1 cellular context compared by ENCODE assay signal in genomic region chr18:6775702-6776101, GRCh38.
TF ChIP-seq lines count a peak whose summit lies in the region.

No MANE protein-coding gene starts in this region.

TF ChIP-seq in GM23338, 12 proteins besides CTCF, POLR2A, EP300 and RAD21 (continued from another document):
- TF ChIP-seq REST (IDR thresholded peaks at IDR 0.05; ENCODE audit: unreplicated experiment) (no peak), ZNF331 (CRISPR knock-in tag; IDR thresholded peaks at IDR 0.05; ENCODE audit: low read depth) (no peak), POLR2AphosphoS5 (IDR thresholded peaks at IDR 0.05; ENCODE audit: low read depth) (no peak), JUNB (IDR thresholded peaks at IDR 0.05; ENCODE audit: unreplicated experiment) (no peak), STAT1 (IDR thresholded peaks at IDR 0.05; ENCODE audit: unreplicated experiment) (no peak), ZNF114 (CRISPR knock-in tag; IDR thresholded peaks at IDR 0.05) (no peak), EZH2phosphoT487 (IDR thresholded peaks at IDR 0.05; ENCODE audit: unreplicated experiment) (no peak), NANOG (IDR thresholded peaks at IDR 0.05; ENCODE audit: borderline replicate concordance) (no peak), EZH2 (IDR thresholded peaks at IDR 0.05; ENCODE audit: low read depth, unreplicated experiment) (no peak)
- TF ChIP-seq, protein P1, sequence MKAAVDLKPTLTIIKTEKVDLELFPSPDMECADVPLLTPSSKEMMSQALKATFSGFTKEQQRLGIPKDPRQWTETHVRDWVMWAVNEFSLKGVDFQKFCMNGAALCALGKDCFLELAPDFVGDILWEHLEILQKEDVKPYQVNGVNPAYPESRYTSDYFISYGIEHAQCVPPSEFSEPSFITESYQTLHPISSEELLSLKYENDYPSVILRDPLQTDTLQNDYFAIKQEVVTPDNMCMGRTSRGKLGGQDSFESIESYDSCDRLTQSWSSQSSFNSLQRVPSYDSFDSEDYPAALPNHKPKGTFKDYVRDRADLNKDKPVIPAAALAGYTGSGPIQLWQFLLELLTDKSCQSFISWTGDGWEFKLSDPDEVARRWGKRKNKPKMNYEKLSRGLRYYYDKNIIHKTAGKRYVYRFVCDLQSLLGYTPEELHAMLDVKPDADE (IDR thresholded peaks at IDR 0.05), result no peak
- TF ChIP-seq, protein P2, sequence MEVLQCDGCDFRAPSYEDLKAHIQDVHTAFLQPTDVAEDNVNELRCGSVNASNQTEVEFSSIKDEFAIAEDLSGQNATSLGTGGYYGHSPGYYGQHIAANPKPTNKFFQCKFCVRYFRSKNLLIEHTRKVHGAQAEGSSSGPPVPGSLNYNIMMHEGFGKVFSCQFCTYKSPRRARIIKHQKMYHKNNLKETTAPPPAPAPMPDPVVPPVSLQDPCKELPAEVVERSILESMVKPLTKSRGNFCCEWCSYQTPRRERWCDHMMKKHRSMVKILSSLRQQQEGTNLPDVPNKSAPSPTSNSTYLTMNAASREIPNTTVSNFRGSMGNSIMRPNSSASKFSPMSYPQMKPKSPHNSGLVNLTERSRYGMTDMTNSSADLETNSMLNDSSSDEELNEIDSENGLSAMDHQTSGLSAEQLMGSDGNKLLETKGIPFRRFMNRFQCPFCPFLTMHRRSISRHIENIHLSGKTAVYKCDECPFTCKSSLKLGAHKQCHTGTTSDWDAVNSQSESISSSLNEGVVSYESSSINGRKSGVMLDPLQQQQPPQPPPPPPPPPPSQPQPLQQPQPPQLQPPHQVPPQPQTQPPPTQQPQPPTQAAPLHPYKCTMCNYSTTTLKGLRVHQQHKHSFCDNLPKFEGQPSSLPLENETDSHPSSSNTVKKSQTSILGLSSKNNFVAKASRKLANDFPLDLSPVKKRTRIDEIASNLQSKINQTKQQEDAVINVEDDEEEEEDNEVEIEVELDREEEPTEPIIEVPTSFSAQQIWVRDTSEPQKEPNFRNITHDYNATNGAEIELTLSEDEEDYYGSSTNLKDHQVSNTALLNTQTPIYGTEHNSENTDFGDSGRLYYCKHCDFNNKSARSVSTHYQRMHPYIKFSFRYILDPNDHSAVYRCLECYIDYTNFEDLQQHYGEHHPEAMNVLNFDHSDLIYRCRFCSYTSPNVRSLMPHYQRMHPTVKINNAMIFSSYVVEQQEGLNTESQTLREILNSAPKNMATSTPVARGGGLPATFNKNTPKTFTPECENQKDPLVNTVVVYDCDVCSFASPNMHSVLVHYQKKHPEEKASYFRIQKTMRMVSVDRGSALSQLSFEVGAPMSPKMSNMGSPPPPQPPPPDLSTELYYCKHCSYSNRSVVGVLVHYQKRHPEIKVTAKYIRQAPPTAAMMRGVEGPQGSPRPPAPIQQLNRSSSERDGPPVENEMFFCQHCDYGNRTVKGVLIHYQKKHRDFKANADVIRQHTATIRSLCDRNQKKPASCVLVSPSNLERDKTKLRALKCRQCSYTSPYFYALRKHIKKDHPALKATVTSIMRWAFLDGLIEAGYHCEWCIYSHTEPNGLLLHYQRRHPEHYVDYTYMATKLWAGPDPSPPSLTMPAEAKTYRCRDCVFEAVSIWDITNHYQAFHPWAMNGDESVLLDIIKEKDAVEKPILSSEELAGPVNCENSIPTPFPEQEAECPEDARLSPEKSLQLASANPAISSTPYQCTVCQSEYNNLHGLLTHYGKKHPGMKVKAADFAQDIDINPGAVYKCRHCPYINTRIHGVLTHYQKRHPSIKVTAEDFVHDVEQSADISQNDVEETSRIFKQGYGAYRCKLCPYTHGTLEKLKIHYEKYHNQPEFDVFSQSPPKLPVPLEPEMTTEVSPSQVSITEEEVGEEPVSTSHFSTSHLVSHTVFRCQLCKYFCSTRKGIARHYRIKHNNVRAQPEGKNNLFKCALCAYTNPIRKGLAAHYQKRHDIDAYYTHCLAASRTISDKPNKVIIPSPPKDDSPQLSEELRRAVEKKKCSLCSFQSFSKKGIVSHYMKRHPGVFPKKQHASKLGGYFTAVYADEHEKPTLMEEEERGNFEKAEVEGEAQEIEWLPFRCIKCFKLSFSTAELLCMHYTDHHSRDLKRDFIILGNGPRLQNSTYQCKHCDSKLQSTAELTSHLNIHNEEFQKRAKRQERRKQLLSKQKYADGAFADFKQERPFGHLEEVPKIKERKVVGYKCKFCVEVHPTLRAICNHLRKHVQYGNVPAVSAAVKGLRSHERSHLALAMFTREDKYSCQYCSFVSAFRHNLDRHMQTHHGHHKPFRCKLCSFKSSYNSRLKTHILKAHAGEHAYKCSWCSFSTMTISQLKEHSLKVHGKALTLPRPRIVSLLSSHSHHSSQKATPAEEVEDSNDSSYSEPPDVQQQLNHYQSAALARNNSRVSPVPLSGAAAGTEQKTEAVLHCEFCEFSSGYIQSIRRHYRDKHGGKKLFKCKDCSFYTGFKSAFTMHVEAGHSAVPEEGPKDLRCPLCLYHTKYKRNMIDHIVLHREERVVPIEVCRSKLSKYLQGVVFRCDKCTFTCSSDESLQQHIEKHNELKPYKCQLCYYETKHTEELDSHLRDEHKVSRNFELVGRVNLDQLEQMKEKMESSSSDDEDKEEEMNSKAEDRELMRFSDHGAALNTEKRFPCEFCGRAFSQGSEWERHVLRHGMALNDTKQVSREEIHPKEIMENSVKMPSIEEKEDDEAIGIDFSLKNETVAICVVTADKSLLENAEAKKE (CRISPR knock-in tag; IDR thresholded peaks at IDR 0.05), result no peak
